16 cellular contexts compared by ENCODE assay signal in genomic region chrX:86078650-86079049, GRCh38. TPM values are rescaled to one million over a fixed set of nuclear protein-coding genes. Genes with fewer than 3 reads are reported as not detected.
DNase-seq lines count a peak whose midpoint lies in the region; ATAC-seq and TF ChIP-seq lines count a peak whose summit lies in the region.
"Had no signal": no experiment of that assay in that cellular context is flagged by ENCODE, and none has a peak within 500 bp of the region (broad histone marks: within the 10 kb centered on the region; RNA-seq: fewer than 3 reads in every experiment).

No MANE protein-coding gene starts in this region.

- peaks cover under 1% of the 10 kb centered on the region for H3K27me3 Mint-ChIP-seq in HFFc6 (ENCODE audit: insufficient read depth)
- H3K27me3 Mint-ChIP-seq in CD14-positive monocyte (ENCODE audit: low read depth in 3 of 3): no peaks in the 10 kb centered on the region

- no peak for DNase-seq in HFFc6
- no peak for DNase-seq in IMR-90
- peak; percentile 2 for DNase-seq in fibroblast of the aortic adventitia (ENCODE audit: low read depth)
- DNase-seq in SJCRH30: no peak
- no peak for DNase-seq in CD14-positive monocyte (ENCODE audit: low spot score)
- DNase-seq: BE2C; CD8-positive, alpha-beta T cell; COR-L47; DMS153; DMS79 treated with DMSO at 0.1 percent for 48 hours; EL; GM23248 had no signal

- H4K8ac ChIP-seq in IMR-90 (ENCODE audit: low read depth in 2 of 2, low read length in 2 of 2): no peak overlapping the region

- intact Hi-C loops in IMR-90 (cut with micrococcal nuclease): no loop called here
- intact Hi-C loops in CD14-positive monocyte (cut with micrococcal nuclease): no loop called here

- H3K27ac Mint-ChIP-seq in HFFc6 (no peak overlapping the region), CD14-positive monocyte (no peak overlapping the region)
- H3K27ac Mint-ChIP-seq: CD8-positive, alpha-beta T cell had no signal

- no peak overlapping the region for H3K23ac ChIP-seq in IMR-90 (ENCODE audit: low read depth, low read length)

- CTCF ChIA-PET in IMR-90 (lab: Yijun Ruan, JAX): no interaction called here

- ATAC-seq in IMR-90 (ENCODE audit: low read depth) (no peak), SK-N-SH treated with all-trans-retinoic acid at 6 μM for 48 hours (no peak)
- ATAC-seq: A549; CD8-positive, alpha-beta T cell; HCT116 had no signal

- H3K9me1 ChIP-seq in IMR-90 (ENCODE audit: insufficient read depth, low read length): no peaks in the 10 kb centered on the region

- TF ChIP-seq POLR2A in IMR-90 (IDR thresholded peaks at IDR 0.05; ENCODE audit: low read depth, low read length): no peak

- no peaks in the 10 kb centered on the region for H3K36me3 ChIP-seq in IMR-90 (ENCODE audit: control insufficient read depth, insufficient read depth, low read length)
- H3K36me3 ChIP-seq in SJCRH30: no peaks in the 10 kb centered on the region
- H3K36me3 ChIP-seq: BE2C had no signal

- H3K14ac ChIP-seq in IMR-90 (replicated peaks; ENCODE audit: low read depth, low read length): no peak overlapping the region

- H3K4me1 Mint-ChIP-seq in HFFc6 (ENCODE audit: low read depth) (0 out of 2 replicates have a peak, but pooled peaks cover 7% of the 10 kb centered on the region), CD14-positive monocyte (no peaks in the 10 kb centered on the region)

- no peak overlapping the region for H3K4ac ChIP-seq in IMR-90 (ENCODE audit: low read depth, low read length)

- H2BK15ac ChIP-seq in IMR-90 (ENCODE audit: low read depth, low read length): no peak overlapping the region

- no peak overlapping the region for H4K5ac ChIP-seq in IMR-90 (ENCODE audit: low read depth, low read length)

- no CpG with 5 or more reads among the region's 5 CpGs for WGBS in IMR-90 (ENCODE audit: extremely low coverage in 2 of 2, insufficient read length in 1 of 2), 2 experiments

- H3K36me3 Mint-ChIP-seq in HFFc6 (ENCODE audit: low read depth) (no peaks in the 10 kb centered on the region), CD14-positive monocyte (no peaks in the 10 kb centered on the region)
- H3K36me3 Mint-ChIP-seq: CD8-positive, alpha-beta T cell had no signal

- H3K4me3 ChIP-seq in IMR-90 (ENCODE audit: insufficient read depth, low read depth, low read length) (no peak overlapping the region; the same call in 1 of the 2 replicates), fibroblast of the aortic adventitia (ENCODE audit: low read depth, low read length) (no peak overlapping the region), SJCRH30 (no peak overlapping the region)
- H3K4me3 ChIP-seq: A549, GM23248 had no signal

- no peak overlapping the region for H2AK5ac ChIP-seq in IMR-90 (ENCODE audit: low read depth, low read length)

- H4K20me1 ChIP-seq in IMR-90 (ENCODE audit: insufficient read depth, low read length): no peaks in the 10 kb centered on the region

- BruUV-seq in IMR-90 (replicated peaks; lab: Mats Ljungman, UMichigan): no TSS peak

- H3K79me1 ChIP-seq in IMR-90 (ENCODE audit: low read depth in 1 of 2, low read length in 2 of 2): no peaks in the 10 kb centered on the region

- H3K4me2 ChIP-seq in IMR-90 (ENCODE audit: low read depth, low read length): no peak overlapping the region
- H3K4me2 ChIP-seq: A549 had no signal

- H3K9me3 Mint-ChIP-seq in HFFc6 (no peaks in the 10 kb centered on the region), CD14-positive monocyte (peaks cover 0 to 13% (median 0%) of the 10 kb centered on the region in 7 donors)
- H3K9me3 Mint-ChIP-seq: CD8-positive, alpha-beta T cell had no signal

- TF ChIP-seq CTCF in HFFc6 (IDR thresholded peaks at IDR 0.05) (no peak), IMR-90 (conservative IDR thresholded peaks at IDR 0.05; ENCODE audit: low read depth, low read length) (no peak), fibroblast of the aortic adventitia (IDR thresholded peaks at IDR 0.05; ENCODE audit: insufficient read depth, low read length) (no peak), CD14-positive monocyte (IDR thresholded peaks at IDR 0.05) (no peak)

- H2AFZ ChIP-seq in IMR-90 (replicated peaks; ENCODE audit: low read length, poor library complexity): no peak overlapping the region
- H2AFZ ChIP-seq: GM23248 had no signal

- H3K9me3 ChIP-seq in IMR-90 (ENCODE audit: control insufficient read depth, insufficient read depth, low read length) (no peaks in the 10 kb centered on the region), SJCRH30 (replicated peaks) (no peaks in the 10 kb centered on the region)
- H3K9me3 ChIP-seq: A549, BE2C had no signal

- no peak overlapping the region for H2AK9ac ChIP-seq in IMR-90 (replicated peaks; ENCODE audit: low read depth, low read length, poor library complexity)

- no peak overlapping the region for H2BK120ac ChIP-seq in IMR-90 (ENCODE audit: low read depth, low read length)

- no peak overlapping the region for H3K9ac ChIP-seq in IMR-90 (ENCODE audit: low read depth, low read length)
- H3K9ac ChIP-seq: GM23248 had no signal

- H3K27me3 ChIP-seq in IMR-90 (ENCODE audit: control insufficient read depth, insufficient read depth, low read length) (no peaks in the 10 kb centered on the region), SJCRH30 (no peaks in the 10 kb centered on the region)
- H3K27me3 ChIP-seq: BE2C had no signal

- peak overlapping the region; percentile 42 for H3K4me3 Mint-ChIP-seq in HFFc6
- H3K4me3 Mint-ChIP-seq in CD14-positive monocyte: no peak overlapping the region
- H3K4me3 Mint-ChIP-seq: CD8-positive, alpha-beta T cell had no signal

- POLR2A ChIA-PET in IMR-90 (lab: Charles Lee; ENCODE audit: unreplicated experiment): no interaction called here

- H2BK20ac ChIP-seq in IMR-90 (ENCODE audit: low read depth, low read length): no peak overlapping the region

- no peak overlapping the region for H4K91ac ChIP-seq in IMR-90 (ENCODE audit: insufficient read depth, low read depth, low read length)

- dilution Hi-C loops in IMR-90 (cut with HindIII; ENCODE audit: low sequenced_read_pairs, unreplicated experiment): no loop called here

- TF ChIP-seq RAD21 in IMR-90 (IDR thresholded peaks at IDR 0.05; ENCODE audit: low read length): no peak

- H3K27ac ChIP-seq in IMR-90 (ENCODE audit: insufficient read depth, low read length) (no peak overlapping the region), SJCRH30 (no peak overlapping the region)
- H3K27ac ChIP-seq: A549, C4-2B, GM23248 had no signal

- no peak overlapping the region for H3K18ac ChIP-seq in IMR-90 (ENCODE audit: low read depth, low read length)

- H3K4me1 ChIP-seq in IMR-90 (ENCODE audit: control insufficient read depth, insufficient read depth, low read length) (no peaks in the 10 kb centered on the region), SJCRH30 (no peaks in the 10 kb centered on the region)
- H3K4me1 ChIP-seq: A549, BE2C had no signal

- no peak overlapping the region for H3K56ac ChIP-seq in IMR-90 (ENCODE audit: extremely low read depth, insufficient read depth, low read length)

- in situ Hi-C loops in IMR-90 (cut with MboI; ENCODE audit: low sequenced_read_pairs): no loop called here

- H2BK5ac ChIP-seq in IMR-90 (ENCODE audit: low read depth, low read length, poor library complexity, severe bottlenecking): no peak overlapping the region

TF ChIP-seq in IMR-90, 13 proteins besides CTCF, POLR2A, EP300 and RAD21:
- TF ChIP-seq CEBPB (IDR thresholded peaks at IDR 0.05; ENCODE audit: low read depth, low read length) (peak; percentile 85), MXI1 (IDR thresholded peaks at IDR 0.05; ENCODE audit: borderline replicate concordance, low read depth, low read length) (no peak)
TF ChIP-seq in IMR-90: peak in this region for 1.

TF ChIP-seq in SK-N-SH treated with all-trans-retinoic acid at 6 μM for 48 hours, 23 proteins besides CTCF, POLR2A, EP300 and RAD21:
- peak; percentile 75 for TF ChIP-seq ISL1 (CRISPR knock-in tag; IDR thresholded peaks at IDR 0.05)
- TF ChIP-seq RARB (CRISPR knock-in tag; IDR thresholded peaks at IDR 0.05): no peak
- TF ChIP-seq ZNF8 (CRISPR knock-in tag; IDR thresholded peaks at IDR 0.05): no peak
TF ChIP-seq in SK-N-SH treated with all-trans-retinoic acid at 6 μM for 48 hours: peak in this region for 1.

RNA-seq across cellular contexts. Expression of gene CHM, which starts 31.3 kb away (rescaled TPM):
- total RNA-seq in HFFc6 (2021; fragmentation: NEBNext Ultra II Directional; extraction: Animal tissue kit (Norgen Biotek cat#: 25700)): 10 to 100 TPM; 18.4 to 25.8 (median 21.5) TPM
- total RNA-seq in IMR-90 (2012; rRNA removed) (21.7 and 27.2 TPM in 2 replicates), fibroblast of the aortic adventitia (ENCODE audit: low replicate concordance) (16.5 and 52.8 TPM in 2 replicates)
- polyA plus RNA-seq in IMR-90 (2012; rRNA removed) (10.2 and 11.9 TPM in 2 replicates), CD14-positive monocyte (1 to 10 TPM; 6.0 to 7.7 TPM)
- polyA plus RNA-seq in IMR-90 (2012; cell fraction: cytosol; rRNA removed): 2.5 and 2.7 TPM in 2 replicates
- polyA plus RNA-seq in IMR-90 (2012; cell fraction: nucleus; rRNA removed; ENCODE audit: low replicate concordance): 2.1 and 16.6 TPM in 2 replicates
- 15.4 and 15.6 TPM in 2 replicates for total RNA-seq in SJCRH30 (2014; rRNA removed; shearing (Covaris generic))
